1 cellular context compared by ENCODE assay signal in the genomic region with DNA sequence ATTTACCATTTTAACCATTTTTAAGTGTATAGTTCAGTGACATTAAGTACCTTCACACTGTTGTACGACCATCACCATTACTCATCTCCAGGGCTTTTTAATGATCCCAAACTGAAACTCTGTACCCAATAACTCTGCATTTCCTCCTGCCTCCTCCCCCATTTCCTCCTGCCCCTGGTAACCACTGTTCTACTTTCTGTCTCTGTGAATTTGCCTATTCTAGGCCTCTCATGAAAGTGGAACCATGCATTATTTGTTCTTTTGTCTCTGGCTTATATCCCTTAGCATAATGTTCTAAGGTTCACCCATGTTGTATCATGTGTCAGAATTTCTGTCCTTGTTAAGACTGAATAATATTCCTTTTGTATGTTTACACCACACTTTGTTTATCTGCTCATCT.
TF ChIP-seq lines count a peak whose summit lies in the region.

No MANE protein-coding gene starts in this region.

TF ChIP-seq in SK-N-SH, 30 proteins besides CTCF, POLR2A, EP300 and RAD21 (continued from another document):
- TF ChIP-seq, protein P1, sequence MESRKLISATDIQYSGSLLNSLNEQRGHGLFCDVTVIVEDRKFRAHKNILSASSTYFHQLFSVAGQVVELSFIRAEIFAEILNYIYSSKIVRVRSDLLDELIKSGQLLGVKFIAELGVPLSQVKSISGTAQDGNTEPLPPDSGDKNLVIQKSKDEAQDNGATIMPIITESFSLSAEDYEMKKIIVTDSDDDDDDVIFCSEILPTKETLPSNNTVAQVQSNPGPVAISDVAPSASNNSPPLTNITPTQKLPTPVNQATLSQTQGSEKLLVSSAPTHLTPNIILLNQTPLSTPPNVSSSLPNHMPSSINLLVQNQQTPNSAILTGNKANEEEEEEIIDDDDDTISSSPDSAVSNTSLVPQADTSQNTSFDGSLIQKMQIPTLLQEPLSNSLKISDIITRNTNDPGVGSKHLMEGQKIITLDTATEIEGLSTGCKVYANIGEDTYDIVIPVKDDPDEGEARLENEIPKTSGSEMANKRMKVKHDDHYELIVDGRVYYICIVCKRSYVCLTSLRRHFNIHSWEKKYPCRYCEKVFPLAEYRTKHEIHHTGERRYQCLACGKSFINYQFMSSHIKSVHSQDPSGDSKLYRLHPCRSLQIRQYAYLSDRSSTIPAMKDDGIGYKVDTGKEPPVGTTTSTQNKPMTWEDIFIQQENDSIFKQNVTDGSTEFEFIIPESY (IDR thresholded peaks at IDR 0.05; ENCODE audit: borderline replicate concordance, low read depth), result no peak
- TF ChIP-seq RXRA (IDR thresholded peaks at IDR 0.05; ENCODE audit: borderline replicate concordance, low read depth) (no peak), GATA2 (CRISPR knock-in tag; IDR thresholded peaks at IDR 0.05) (no peak), YY1 (IDR thresholded peaks at IDR 0.05; ENCODE audit: low read depth) (no peak), FOXM1 (IDR thresholded peaks at IDR 0.05; ENCODE audit: low read depth) (no peak), RFX5 (IDR thresholded peaks at IDR 0.05; ENCODE audit: low read length) (no peak)
